In the genomic region with DNA sequence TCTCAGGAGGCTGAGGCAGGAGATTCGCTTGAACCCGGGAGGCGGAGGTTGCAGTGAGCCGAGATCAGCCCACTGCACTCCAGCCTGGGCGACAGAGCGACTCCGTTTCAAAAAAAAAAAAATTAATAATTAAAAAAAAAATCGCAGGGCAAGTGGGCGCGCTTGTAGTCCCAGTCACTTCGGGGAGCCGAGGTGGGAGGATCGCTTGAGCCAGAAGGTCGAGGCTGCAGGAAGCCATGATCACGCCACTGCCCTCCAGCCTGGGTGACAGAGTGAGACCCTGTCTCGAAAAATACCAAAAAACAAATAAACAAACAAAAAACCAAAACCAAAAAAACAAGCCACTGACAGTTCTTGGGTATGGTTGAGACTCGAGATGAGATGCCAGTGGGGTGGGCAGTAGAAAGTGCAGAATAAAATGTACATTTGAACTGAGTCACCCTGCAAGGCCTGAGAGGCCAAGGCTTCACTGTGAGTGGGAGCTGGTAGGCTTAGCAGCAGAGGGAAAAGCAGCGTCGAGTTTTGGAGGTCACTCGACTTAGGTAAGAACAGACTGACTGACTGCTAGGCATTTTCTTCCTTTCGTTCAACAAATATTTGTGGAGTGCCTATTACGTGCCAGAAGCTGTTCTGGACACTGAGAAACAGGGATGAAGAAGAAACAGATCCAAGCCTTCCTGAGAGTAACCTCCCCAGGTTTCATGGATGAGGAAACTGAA, we compare ENCODE assay signal across 8 cellular contexts. TPM values are rescaled to one million over a fixed set of nuclear protein-coding genes. Genes with fewer than 3 reads are reported as not detected.
DNase-seq lines count a peak whose midpoint lies in the region; ATAC-seq, FAIRE-seq and TF ChIP-seq lines count a peak whose summit lies in the region.

No MANE protein-coding gene starts in this region.

- H3K36me3 ChIP-seq in kidney (ENCODE audit: control insufficient read depth in 1 of 2, insufficient read depth in 2 of 2, low read length in 2 of 2), result peaks cover 4 to 11% of the 10 kb centered on the region in 2 donors

- intact Hi-C loops in CD4-positive, alpha-beta T cell (cut with DNase I, micrococcal nuclease), result loop anchor here (1.0 to 10.0 kb wide), 8 partner anchors 10 to 1659 kb away; a partner anchor contains a TSS
- intact Hi-C loops in kidney (cut with DNase I), result no loop called here

- POLR2A ChIA-PET in CD4-positive, alpha-beta T cell (lab: Charles Lee), result interaction anchor here (0.8 to 5.4 kb wide), 18 partner anchors 10 to 1656 kb away, joined by 3 to 148 read pairs (median 5); a partner anchor contains a TSS

- H3K4me3 Mint-ChIP-seq in CD4-positive, alpha-beta T cell, result peak overlapping the region; percentile 99

- H3K4me1 Mint-ChIP-seq in CD4-positive, alpha-beta T cell (ENCODE audit: low read depth), result peaks cover 53% of the 10 kb centered on the region

- H3K9ac ChIP-seq in kidney (ENCODE audit: low read length in 2 of 2), result peak overlapping the region; percentile 51 to 78

- peak overlapping the region; percentile 63 for H3K27ac ChIP-seq in CD4-positive, alpha-beta T cell (ENCODE audit: low read depth, low read length)
- peak overlapping the region; percentile 98 for H3K27ac ChIP-seq in kidney (ENCODE audit: low read depth in 2 of 2, low read length in 2 of 2)

- no peaks in the 10 kb centered on the region for H3K9me3 ChIP-seq in CD4-positive, alpha-beta T cell (ENCODE audit: control insufficient read depth, low read length)
- no peaks in the 10 kb centered on the region for H3K9me3 ChIP-seq in kidney (ENCODE audit: control insufficient read depth in 1 of 2, low read length in 2 of 2)

- no peak for DNase-seq in CD4-positive, alpha-beta T cell
- peak in 1 of 2 donors; percentile 19 for DNase-seq in activated naive CD4-positive, alpha-beta T cell treated with anti-CD3 and anti-CD28 coated beads, Interleukin-2, amount 50 U/mL, for 72 hours (ENCODE audit: low spot score in 2 of 2)
- DNase-seq in kidney, result no peak
- DNase-seq in stimulated activated naive CD8-positive, alpha-beta T cell treated with anti-CD3 and anti-CD28 coated beads, Interleukin-15, Interleukin-2, amounts not matched to agents 100 U/mL and 50 U/mL, for 24 hours, result peak; percentile 52
- no peak for DNase-seq in KG1 (lab: John Stamatoyannopoulos, UW)
- DNase-seq in NCI-H1417 (lab: John Stamatoyannopoulos, UW), result no peak

- H3K27me3 Mint-ChIP-seq in CD4-positive, alpha-beta T cell, result no peaks in the 10 kb centered on the region

- no peaks in the 10 kb centered on the region for H3K27me3 ChIP-seq in CD4-positive, alpha-beta T cell (ENCODE audit: control insufficient read depth, insufficient read depth, low read length)

- H3K4me3 ChIP-seq in kidney (ENCODE audit: low read length in 2 of 2), result peak overlapping the region; percentile 47 to 56

- no peak for FAIRE-seq in kidney (lab: Jason Lieb, UNC)

- CTCF ChIA-PET in CD4-positive, alpha-beta T cell (lab: Charles Lee), result interaction anchor here (2.2 kb wide), 1 partner anchor 10 kb away, joined by 13 read pairs; no protein-coding TSS in a partner anchor

- no peak for ATAC-seq in CD4-positive, alpha-beta T cell (ENCODE audit: poor library complexity)
- peak; percentile 7 for ATAC-seq in HG03097 (IDR thresholded peaks at IDR 0.05; ENCODE audit: low FRiP score, unreplicated experiment)
- ATAC-seq in activated naive CD4-positive, alpha-beta T cell treated with anti-CD3 and anti-CD28 coated beads, Interleukin-2, amount 50 U/mL, for 72 hours, result peak; percentile 8 to 24
- peak; percentile 30 for ATAC-seq in stimulated activated naive CD8-positive, alpha-beta T cell treated with anti-CD3 and anti-CD28 coated beads, Interleukin-15, Interleukin-2, amounts not matched to agents 100 U/mL and 50 U/mL, for 24 hours
- ATAC-seq in HG03025 (IDR thresholded peaks at IDR 0.05; ENCODE audit: low FRiP score, unreplicated experiment), result no peak

- H3K27ac Mint-ChIP-seq in CD4-positive, alpha-beta T cell, result peak overlapping the region; percentile 99
- H3K27ac Mint-ChIP-seq in activated naive CD4-positive, alpha-beta T cell treated with anti-CD3 and anti-CD28 coated beads, Interleukin-2, amount 50 U/mL, for 72 hours, result peak overlapping the region; percentile 98 to 99

- peaks cover 44% of the 10 kb centered on the region for H3K36me3 Mint-ChIP-seq in CD4-positive, alpha-beta T cell (ENCODE audit: low read depth)
- H3K36me3 Mint-ChIP-seq in activated naive CD4-positive, alpha-beta T cell treated with anti-CD3 and anti-CD28 coated beads, Interleukin-2, amount 50 U/mL, for 72 hours, result peaks cover 37 to 42% of the 10 kb centered on the region in 2 donors

- H3K9me3 Mint-ChIP-seq in CD4-positive, alpha-beta T cell, result no peaks in the 10 kb centered on the region
- no peaks in the 10 kb centered on the region for H3K9me3 Mint-ChIP-seq in activated naive CD4-positive, alpha-beta T cell treated with anti-CD3 and anti-CD28 coated beads, Interleukin-2, amount 50 U/mL, for 72 hours

- TF ChIP-seq CTCF in CD4-positive, alpha-beta T cell (IDR thresholded peaks at IDR 0.05), result no peak
- no peak for TF ChIP-seq CTCF in kidney (IDR thresholded peaks at IDR 0.05; ENCODE audit: borderline replicate concordance, extremely low read depth, insufficient read depth)

- H3K4me1 ChIP-seq in kidney (ENCODE audit: control insufficient read depth in 1 of 2, insufficient read depth in 1 of 2, low read depth in 1 of 2, low read length in 2 of 2), result peaks cover 10 to 13% of the 10 kb centered on the region in 2 donors

RNA-seq across cellular contexts. Expression of a gene that starts 0.6 kb away (rescaled TPM):
- total RNA-seq in CD4-positive, alpha-beta T cell, result 100 to 1,000 TPM; 317 to 324 TPM
- 1,000 to 10,000 TPM in 1 of 2 donors, 100 to 1,000 TPM in 1; 979 to 2,196 TPM for total RNA-seq in activated naive CD4-positive, alpha-beta T cell treated with anti-CD3 and anti-CD28 coated beads, Interleukin-2, amount 50 U/mL, for 72 hours
- total RNA-seq in kidney, result 755 TPM
- 466 TPM for polyA plus RNA-seq in kidney (ENCODE audit: insufficient read depth, low read depth, low replicate concordance)

RNA-seq across cellular contexts. Expression of a gene that starts 18.4 kb away (rescaled TPM):
- total RNA-seq in CD4-positive, alpha-beta T cell, result not detected
- total RNA-seq in activated naive CD4-positive, alpha-beta T cell treated with anti-CD3 and anti-CD28 coated beads, Interleukin-2, amount 50 U/mL, for 72 hours, result not detected
- total RNA-seq in kidney, result not detected
- 3.9 TPM for polyA plus RNA-seq in kidney (ENCODE audit: insufficient read depth, low read depth, low replicate concordance)

Comparison
In these comparisons a context has a peak if more than half of its experiments do, and no peak if none do; other contexts are left out.
1. ATAC-seq: peak in HG03097 (single experiment), activated naive CD4-positive, alpha-beta T cell treated with anti-CD3 and anti-CD28 coated beads, Interleukin-2, amount 50 U/mL, for 72 hours (2 of 2) and stimulated activated naive CD8-positive, alpha-beta T cell treated with anti-CD3 and anti-CD28 coated beads, Interleukin-15, Interleukin-2, amounts not matched to agents 100 U/mL and 50 U/mL, for 24 hours (single experiment); none in CD4-positive, alpha-beta T cell (single experiment) and HG03025 (single experiment).